ENCODE assay signal across 13 cellular contexts in genomic region chr11:104620991-104621390, GRCh38.
A peak's percentile ranks its signal among the peaks of the same experiment; 100 is the strongest.
DNase-seq lines count a peak whose midpoint lies in the region; ATAC-seq and FAIRE-seq lines count a peak whose summit lies in the region.
"Had no signal": no experiment of that assay in that cellular context is flagged by ENCODE, and none has a peak within 500 bp of the region (broad histone marks: within the 10 kb centered on the region; RNA-seq: fewer than 3 reads in every experiment).

No MANE protein-coding gene starts in this region.

- ATAC-seq in GM21619 (IDR thresholded peaks at IDR 0.05; ENCODE audit: unreplicated experiment): no peak
- ATAC-seq: GM12878, HepG2 had no signal

- WGBS in small intestine, 3 donors: 70 to 79% (median 75%) methylated on average over 1 of the region's 1 CpG

- H3K4me3 ChIP-seq in small intestine (ENCODE audit: low read depth in 1 of 2, low read length in 2 of 2): no peak overlapping the region
- H3K4me3 ChIP-seq: GM12878 had no signal

- no peak overlapping the region for H3K27ac ChIP-seq in small intestine (ENCODE audit: low read depth in 1 of 2, low read length in 1 of 2)

- no peaks in the 10 kb centered on the region for H3K4me1 ChIP-seq in small intestine (ENCODE audit: control insufficient read depth in 2 of 2, insufficient read depth in 1 of 2, low read depth in 1 of 2, low read length in 1 of 2)

- no peaks in the 10 kb centered on the region for H3K27me3 ChIP-seq in small intestine (ENCODE audit: control insufficient read depth in 2 of 2, insufficient read depth in 2 of 2, low read length in 2 of 2)

- H3K9me3 ChIP-seq in small intestine (ENCODE audit: control insufficient read depth, low read depth): no peaks in the 10 kb centered on the region

- DNase-seq in DMS53 treated with DMSO at 0.1 percent for 48 hours (lab: John Stamatoyannopoulos, UW; ENCODE audit: unreplicated experiment) (peak; percentile 18), SK-MEL-5 (ENCODE audit: low read depth, low spot score) (peak; percentile 21), kidney tubule cell (ENCODE audit: low spot score) (peak; percentile 44), small intestine (no peak), NCI-H526 (lab: John Stamatoyannopoulos, UW) (no peak)
- no peak for DNase-seq in stimulated activated CD4-positive, alpha-beta T cell treated with anti-CD3 and anti-CD28 coated beads, Interleukin-4, amount 100 ng/mL, for 1 hour
- DNase-seq: CD4-positive, alpha-beta T cell; GOT3; H9 had no signal

- peak; percentile 10 for FAIRE-seq in small intestine (lab: Jason Lieb, UNC)
- FAIRE-seq: GM12878, GM18507, HepG2 had no signal

- in situ Hi-C loops in SK-MEL-5 (cut with HindIII; ENCODE audit: low pct_unique_long_range_greater_than_20kb, low sequenced_read_pairs): no loop called here

- no peaks in the 10 kb centered on the region for H3K36me3 ChIP-seq in small intestine (ENCODE audit: control insufficient read depth in 2 of 2, insufficient read depth in 2 of 2, low read length in 2 of 2)

Comparison
In these comparisons a context has a peak if more than half of its experiments do, and no peak if none do; other contexts are left out.
1. DNase-seq: peak in DMS53 treated with DMSO at 0.1 percent for 48 hours (single experiment), SK-MEL-5 (single experiment) and kidney tubule cell (single experiment); none in small intestine (single experiment), NCI-H526 (0 of 2) and stimulated activated CD4-positive, alpha-beta T cell treated with anti-CD3 and anti-CD28 coated beads, Interleukin-4, amount 100 ng/mL, for 1 hour (single experiment).